29 cellular contexts compared by ENCODE assay signal in the genomic region with DNA sequence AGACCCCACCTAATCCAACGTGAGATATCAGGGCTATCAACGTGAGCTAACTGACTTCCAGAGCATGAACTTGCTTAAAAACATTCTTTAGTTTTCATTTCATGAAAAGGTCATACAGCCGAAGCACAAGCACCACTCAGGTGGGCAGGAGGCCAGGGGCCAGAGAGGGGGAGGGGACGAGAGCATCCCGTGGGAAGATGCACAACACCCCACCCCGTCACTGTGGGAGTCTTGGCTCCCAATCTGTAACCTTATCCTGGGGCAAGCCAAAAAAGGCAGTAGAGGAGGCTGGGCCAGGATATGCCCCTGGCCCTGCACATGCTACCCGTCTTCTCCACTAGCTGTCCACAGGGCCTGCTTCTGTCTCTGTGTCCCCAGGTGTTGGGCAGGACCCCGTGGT. TPM values are rescaled to one million over a fixed set of nuclear protein-coding genes. Genes with fewer than 3 reads are reported as not detected.
DNase-seq lines count a peak whose midpoint lies in the region; ATAC-seq and TF ChIP-seq lines count a peak whose summit lies in the region.
"Had no signal": no experiment of that assay in that cellular context is flagged by ENCODE, and none has a peak within 500 bp of the region (broad histone marks: within the 10 kb centered on the region; RNA-seq: fewer than 3 reads in every experiment).

No MANE protein-coding gene starts in this region.

- H3K4me1 Mint-ChIP-seq in GM23338, result peaks cover 97% of the 10 kb centered on the region

- TF ChIP-seq CTCF in GM23338 (conservative IDR thresholded peaks at IDR 0.05; ENCODE audit: low read depth in 2 of 2) (no peak), WERI-Rb-1 (IDR thresholded peaks at IDR 0.05; ENCODE audit: low read depth, low read length) (no peak), ovary (IDR thresholded peaks at IDR 0.05) (no peak)

- H3K27ac Mint-ChIP-seq in GM23338, result peak overlapping the region; percentile 86
- H3K27ac Mint-ChIP-seq: activated CD4-positive, alpha-beta memory T cell treated with anti-CD3 and anti-CD28 coated beads, Interleukin-2, amount 10 ng/mL, durations not matched to agents 7 days and 5 days; dendritic cell treated with granulocyte-macrophage colony-stimulating factor and Interleukin-4, amounts not matched to agents 40 ng/mL and 50 ng/mL, for 4 days had no signal

- no peaks in the 10 kb centered on the region for H3K9me3 Mint-ChIP-seq in GM23338
- H3K9me3 Mint-ChIP-seq: activated CD4-positive, alpha-beta memory T cell treated with anti-CD3 and anti-CD28 coated beads, Interleukin-2, amount 10 ng/mL, durations not matched to agents 7 days and 5 days; CD4-positive, alpha-beta memory T cell; dendritic cell treated with granulocyte-macrophage colony-stimulating factor and Interleukin-4, amounts not matched to agents 40 ng/mL and 50 ng/mL, for 4 days had no signal

- no peak for TF ChIP-seq EP300 in ovary (IDR thresholded peaks at IDR 0.05)

- 0 out of 2 replicates have a peak, but pooled peaks cover 2% of the 10 kb centered on the region for H3K9me2 ChIP-seq in GM23338 (ENCODE audit: insufficient read depth)
- H3K9me2 ChIP-seq: SK-N-SH had no signal

- H4K20me1 ChIP-seq in GM23338 (replicated peaks; ENCODE audit: insufficient read depth), result peaks cover 25% of the 10 kb centered on the region; the same call in 1 of the 2 replicates

- peaks cover 97% of the 10 kb centered on the region for H3K79me2 ChIP-seq in GM23338 (replicated peaks; ENCODE audit: insufficient read depth)

- peaks cover 71% of the 10 kb centered on the region for H3K4me1 ChIP-seq in GM23338 (ENCODE audit: insufficient read depth)
- peaks cover 63% of the 10 kb centered on the region for H3K4me1 ChIP-seq in iPS-20b (ENCODE audit: insufficient read depth, low read length)
- H3K4me1 ChIP-seq in ovary (ENCODE audit: insufficient read depth), result peaks cover 63% of the 10 kb centered on the region

- WGBS in ovary, 3 donors, result 12 to 21% (median 15%) methylated on average over 7 to 8 of the region's 8 CpGs

- peaks cover 17% of the 10 kb centered on the region for H3K27me3 Mint-ChIP-seq in GM23338 (ENCODE audit: insufficient read depth, low read depth, poor library complexity)
- H3K27me3 Mint-ChIP-seq: activated CD4-positive, alpha-beta memory T cell treated with anti-CD3 and anti-CD28 coated beads, Interleukin-2, amount 10 ng/mL, durations not matched to agents 7 days and 5 days; CD4-positive, alpha-beta memory T cell; dendritic cell treated with granulocyte-macrophage colony-stimulating factor and Interleukin-4, amounts not matched to agents 40 ng/mL and 50 ng/mL, for 4 days had no signal

- peaks cover 11% of the 10 kb centered on the region for H3K36me3 Mint-ChIP-seq in GM23338 (ENCODE audit: low read depth)

- H3K36me3 ChIP-seq in GM23338 (ENCODE audit: insufficient read depth) (no peaks in the 10 kb centered on the region), WERI-Rb-1 (peaks cover 72% of the 10 kb centered on the region), iPS-20b (ENCODE audit: insufficient read depth, low read depth, low read length) (peaks cover 21% of the 10 kb centered on the region), ovary (no peaks in the 10 kb centered on the region)
- H3K36me3 ChIP-seq: neutrophil had no signal

- H3F3A ChIP-seq in GM23338 (replicated peaks; ENCODE audit: low read depth), result peaks cover 14% of the 10 kb centered on the region

- ATAC-seq in GM23338, result no peak
- ATAC-seq in GM21447 (IDR thresholded peaks at IDR 0.05; ENCODE audit: unreplicated experiment), result no peak
- ATAC-seq in GM19351 (IDR thresholded peaks at IDR 0.05; ENCODE audit: unreplicated experiment), result no peak
- ATAC-seq: left colon; stimulated activated naive CD8-positive, alpha-beta T cell treated with anti-CD3 and anti-CD28 coated beads, Interleukin-15, Interleukin-2, amounts not matched to agents 100 U/mL and 50 U/mL, for 24 hours had no signal

- peak overlapping the region; percentile 76 for H3K27ac ChIP-seq in GM23338 (ENCODE audit: low read depth)
- peak overlapping the region; percentile 94 for H3K27ac ChIP-seq in WERI-Rb-1
- peak overlapping the region; percentile 82 for H3K27ac ChIP-seq in iPS-20b (ENCODE audit: low read length)
- no peak overlapping the region for H3K27ac ChIP-seq in ovary
- H3K27ac ChIP-seq: neutrophil had no signal

- no peaks in the 10 kb centered on the region for H3K27me3 ChIP-seq in GM23338 (ENCODE audit: insufficient read depth)
- no peaks in the 10 kb centered on the region for H3K27me3 ChIP-seq in WERI-Rb-1 (ENCODE audit: insufficient read depth, low read depth, severe bottlenecking)
- no peaks in the 10 kb centered on the region for H3K27me3 ChIP-seq in iPS-20b (ENCODE audit: insufficient read depth, low read length)
- H3K27me3 ChIP-seq in ovary, result no peaks in the 10 kb centered on the region
- H3K27me3 ChIP-seq: neutrophil, spleen had no signal

- no peak for TF ChIP-seq POLR2A in ovary (IDR thresholded peaks at IDR 0.05)

- intact Hi-C loops in ovary (cut with DNase I), result no loop called here

- peak overlapping the region; percentile 57 for H3K4me3 Mint-ChIP-seq in GM23338
- H3K4me3 Mint-ChIP-seq: activated CD4-positive, alpha-beta memory T cell treated with anti-CD3 and anti-CD28 coated beads, Interleukin-2, amount 10 ng/mL, durations not matched to agents 7 days and 5 days; dendritic cell treated with granulocyte-macrophage colony-stimulating factor and Interleukin-4, amounts not matched to agents 40 ng/mL and 50 ng/mL, for 4 days had no signal

- H3K4me3 ChIP-seq in GM23338, result no peak overlapping the region
- no peak overlapping the region for H3K4me3 ChIP-seq in WERI-Rb-1 (ENCODE audit: low read depth, low read length)
- no peak overlapping the region for H3K4me3 ChIP-seq in iPS-20b (ENCODE audit: low read length)
- H3K4me3 ChIP-seq in ovary, result no peak overlapping the region
- H3K4me3 ChIP-seq: spleen had no signal

- DNase-seq in GM23338 (ENCODE audit: low spot score) (no peak), WERI-Rb-1 (no peak), ovary (peak in 4 of 5 donors; percentile 53 to 78 (median 68)), SW480 (ENCODE audit: low spot score) (no peak), activated gamma-delta T cell (lab: John Stamatoyannopoulos, UW) (no peak)
- DNase-seq: activated CD4-positive, alpha-beta memory T cell treated with anti-CD3 and anti-CD28 coated beads, Interleukin-2, amount 10 ng/mL, durations not matched to agents 7 days and 5 days; activated naive CD4-positive, alpha-beta T cell; activated T-cell treated with anti-CD3 and anti-CD28 coated beads for 4 hours; amygdala; caudate nucleus; CD4-positive, alpha-beta memory T cell; GF-D8; GOT3; IMR-90; left colon; NCI-H1417; NCI-H2107; NCI-H524; NK-92 treated with Interleukin-12 subunit alpha and Interleukin-12 subunit beta, amount 100 ng/mL, for 24 hours; retina; SK-N-SH; spleen; stimulated activated CD4-positive, alpha-beta T cell treated with anti-CD3 and anti-CD28 coated beads, Interleukin-4, amount 100 ng/mL, for 24 hours; stimulated activated naive CD8-positive, alpha-beta T cell treated with anti-CD3 and anti-CD28 coated beads, Interleukin-15, Interleukin-2, amounts not matched to agents 100 U/mL and 50 U/mL, for 24 hours had no signal

- H3K4me2 ChIP-seq in GM23338, result peak overlapping the region; percentile 78
- H3K4me2 ChIP-seq: SK-N-SH had no signal

- no peak overlapping the region; the same call in 1 of the 2 replicates for H3K9ac ChIP-seq in iPS-20b (ENCODE audit: low read depth, low read length)
- H3K9ac ChIP-seq: SK-N-SH had no signal

- H2AFZ ChIP-seq in GM23338, result no peak overlapping the region

- H3K9me3 ChIP-seq in WERI-Rb-1 (ENCODE audit: severe bottlenecking), result no peaks in the 10 kb centered on the region
- H3K9me3 ChIP-seq in iPS-20b (ENCODE audit: insufficient read depth, low read depth, low read length), result no peaks in the 10 kb centered on the region
- no peaks in the 10 kb centered on the region for H3K9me3 ChIP-seq in ovary
- H3K9me3 ChIP-seq: neutrophil, SK-N-SH, spleen had no signal

TF ChIP-seq in GM23338, 12 proteins besides CTCF, POLR2A, EP300 and RAD21 (continues in another document):
- TF ChIP-seq, protein P1, sequence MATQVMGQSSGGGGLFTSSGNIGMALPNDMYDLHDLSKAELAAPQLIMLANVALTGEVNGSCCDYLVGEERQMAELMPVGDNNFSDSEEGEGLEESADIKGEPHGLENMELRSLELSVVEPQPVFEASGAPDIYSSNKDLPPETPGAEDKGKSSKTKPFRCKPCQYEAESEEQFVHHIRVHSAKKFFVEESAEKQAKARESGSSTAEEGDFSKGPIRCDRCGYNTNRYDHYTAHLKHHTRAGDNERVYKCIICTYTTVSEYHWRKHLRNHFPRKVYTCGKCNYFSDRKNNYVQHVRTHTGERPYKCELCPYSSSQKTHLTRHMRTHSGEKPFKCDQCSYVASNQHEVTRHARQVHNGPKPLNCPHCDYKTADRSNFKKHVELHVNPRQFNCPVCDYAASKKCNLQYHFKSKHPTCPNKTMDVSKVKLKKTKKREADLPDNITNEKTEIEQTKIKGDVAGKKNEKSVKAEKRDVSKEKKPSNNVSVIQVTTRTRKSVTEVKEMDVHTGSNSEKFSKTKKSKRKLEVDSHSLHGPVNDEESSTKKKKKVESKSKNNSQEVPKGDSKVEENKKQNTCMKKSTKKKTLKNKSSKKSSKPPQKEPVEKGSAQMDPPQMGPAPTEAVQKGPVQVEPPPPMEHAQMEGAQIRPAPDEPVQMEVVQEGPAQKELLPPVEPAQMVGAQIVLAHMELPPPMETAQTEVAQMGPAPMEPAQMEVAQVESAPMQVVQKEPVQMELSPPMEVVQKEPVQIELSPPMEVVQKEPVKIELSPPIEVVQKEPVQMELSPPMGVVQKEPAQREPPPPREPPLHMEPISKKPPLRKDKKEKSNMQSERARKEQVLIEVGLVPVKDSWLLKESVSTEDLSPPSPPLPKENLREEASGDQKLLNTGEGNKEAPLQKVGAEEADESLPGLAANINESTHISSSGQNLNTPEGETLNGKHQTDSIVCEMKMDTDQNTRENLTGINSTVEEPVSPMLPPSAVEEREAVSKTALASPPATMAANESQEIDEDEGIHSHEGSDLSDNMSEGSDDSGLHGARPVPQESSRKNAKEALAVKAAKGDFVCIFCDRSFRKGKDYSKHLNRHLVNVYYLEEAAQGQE (IDR thresholded peaks at IDR 0.05; ENCODE audit: unreplicated experiment), result no peak
- TF ChIP-seq CREB1 (CRISPR knock-in tag; IDR thresholded peaks at IDR 0.05; ENCODE audit: low read depth), result no peak
- no peak for TF ChIP-seq NANOG (IDR thresholded peaks at IDR 0.05; ENCODE audit: borderline replicate concordance)
- TF ChIP-seq EZH2 (IDR thresholded peaks at IDR 0.05; ENCODE audit: low read depth, unreplicated experiment), result no peak
- TF ChIP-seq ZNF114 (CRISPR knock-in tag; IDR thresholded peaks at IDR 0.05), result no peak

RNA-seq across cellular contexts. Expression of a gene that starts 31.4 kb away (rescaled TPM):
- 47.4 and 59.5 TPM in 2 replicates for total RNA-seq in GM23338 (2014; rRNA removed; shearing (Covaris generic))
- polyA plus RNA-seq in GM23338 (2016; fragmentation: Nextera tagmentation; extraction: Ambion mirVana) (68.6 and 82.3 TPM in 2 replicates), ovary (100 to 1,000 TPM; 156 to 200 TPM)
- 100 to 1,000 TPM in 5 of 7 donors, 10 to 100 TPM in 2; 41.2 to 247 (median 143) TPM for total RNA-seq in ovary

Comparison
In these comparisons a context has a peak if more than half of its experiments do, and no peak if none do; other contexts are left out.
1. DNase-seq: peak in ovary (4 of 5); none in GM23338 (single experiment), WERI-Rb-1 (single experiment), SW480 (single experiment) and activated gamma-delta T cell (single experiment).
2. H3K27ac ChIP-seq: peak in GM23338 (single experiment), WERI-Rb-1 (single experiment) and iPS-20b (single experiment); none in ovary (0 of 2).